ENCODE assay signal across 32 cellular contexts in the genomic region with DNA sequence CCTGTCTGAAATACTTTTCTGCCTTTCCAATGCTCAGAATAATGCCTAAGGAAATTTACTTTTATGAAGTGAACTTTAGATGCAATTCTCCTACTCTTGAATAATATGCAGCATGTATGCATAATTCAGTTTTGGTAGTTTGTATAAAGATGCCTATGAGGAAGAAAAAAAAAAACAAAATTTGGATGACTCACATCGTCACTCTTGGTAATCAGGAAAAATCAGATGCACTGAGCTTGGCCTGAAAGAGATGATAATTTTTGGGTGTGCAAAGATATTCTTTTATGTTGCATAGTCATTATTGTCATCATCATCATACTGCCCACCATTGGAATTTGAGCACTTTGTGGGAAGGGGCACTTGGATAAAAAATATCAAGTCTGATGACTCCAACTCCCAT.
DNase-seq lines count a peak whose midpoint lies in the region; ATAC-seq, FAIRE-seq and TF ChIP-seq lines count a peak whose summit lies in the region.
"Had no signal": no experiment of that assay in that cellular context is flagged by ENCODE, and none has a peak within 500 bp of the region (broad histone marks: within the 10 kb centered on the region; RNA-seq: fewer than 3 reads in every experiment).

No MANE protein-coding gene starts in this region.

- H3K4me3 ChIP-seq in HepG2 (replicated peaks in 1 of 3; ENCODE audit: insufficient read depth in 1 of 3, low read depth in 2 of 3, low read length in 3 of 3) (no peak overlapping the region), right lobe of liver (no peak overlapping the region), K562 (no peak overlapping the region)
- H3K4me3 ChIP-seq: A549; BLaER1; BLaER1 treated with 17β-estradiol and CSF1 and Interleukin-3, amounts not matched to agents 10 nM and 100 nM had no signal

- BruUV-seq in HepG2 (replicated peaks; lab: Mats Ljungman, UMichigan) (no TSS peak), K562 (replicated peaks; lab: Mats Ljungman, UMichigan) (no TSS peak)

- H3K36me3 ChIP-seq in HepG2 (replicated peaks in 1 of 2; ENCODE audit: control insufficient read depth in 1 of 2, insufficient read depth in 2 of 2, low read length in 2 of 2) (no peaks in the 10 kb centered on the region), right lobe of liver (no peaks in the 10 kb centered on the region), K562 (ENCODE audit: control insufficient read depth, insufficient read depth, low read length) (no peaks in the 10 kb centered on the region)
- H3K36me3 ChIP-seq: BE2C; BLaER1; BLaER1 treated with 17β-estradiol and CSF1 and Interleukin-3, amounts not matched to agents 10 nM and 100 nM had no signal

- TF ChIP-seq RAD21 in HepG2 (CRISPR knock-in tag; IDR thresholded peaks at IDR 0.05), result no peak
- no peak for TF ChIP-seq RAD21 in K562 (CRISPR knock-in tag; conservative IDR thresholded peaks at IDR 0.05 in 1 of 2, IDR thresholded peaks at IDR 0.05 in 1 of 2)

- H3K27me3 ChIP-seq in HepG2 (ENCODE audit: control insufficient read depth in 1 of 2, insufficient read depth in 2 of 2, low read length in 2 of 2), result no peaks in the 10 kb centered on the region
- no peaks in the 10 kb centered on the region for H3K27me3 ChIP-seq in right lobe of liver
- no peaks in the 10 kb centered on the region for H3K27me3 ChIP-seq in K562 (ENCODE audit: control insufficient read depth in 2 of 2, insufficient read depth in 2 of 2, low read length in 2 of 2)
- H3K27me3 ChIP-seq: BE2C; BLaER1; BLaER1 treated with 17β-estradiol and CSF1 and Interleukin-3, amounts not matched to agents 10 nM and 100 nM had no signal

- no peak for TF ChIP-seq POLR2A in HepG2 (IDR thresholded peaks at IDR 0.05; ENCODE audit: insufficient read depth in 1 of 2, low read depth in 2 of 2, low read length in 2 of 2)
- TF ChIP-seq POLR2A in right lobe of liver (IDR thresholded peaks at IDR 0.05), result no peak
- no peak for TF ChIP-seq POLR2A in K562 (conservative IDR thresholded peaks at IDR 0.05)

- H3K4me1 ChIP-seq in HepG2 (ENCODE audit: insufficient read depth, low read length), result no peaks in the 10 kb centered on the region
- no peaks in the 10 kb centered on the region for H3K4me1 ChIP-seq in right lobe of liver
- H3K4me1 ChIP-seq in K562 (replicated peaks in 1 of 2; ENCODE audit: control insufficient read depth in 2 of 2, insufficient read depth in 2 of 2, low read length in 2 of 2), result no peaks in the 10 kb centered on the region
- H3K4me1 ChIP-seq: A549; BE2C; BLaER1; BLaER1 treated with 17β-estradiol and CSF1 and Interleukin-3, amounts not matched to agents 10 nM and 100 nM; Caco-2 had no signal

- in situ Hi-C loops in HepG2 (cut with HindIII; ENCODE audit: extremely low pct_ligation_motif_present, low pct_unique_long_range_greater_than_20kb) (no loop called here), K562 (cut with MboI) (no loop called here)

- 8% methylated on average over 1 of the region's 1 CpG for WGBS in HepG2 (ENCODE audit: low lambda C conversion rate)
- 32% methylated on average over 1 of the region's 1 CpG for WGBS in right lobe of liver (ENCODE audit: insufficient coverage, low coverage, low lambda C conversion rate, missing lambda C conversion rate)
- WGBS in K562 (ENCODE audit: insufficient coverage, low coverage, missing lambda C conversion rate), result 0% methylated on average over 1 of the region's 1 CpG

- no peak overlapping the region for H3K9ac ChIP-seq in HepG2 (ENCODE audit: insufficient read depth, low read depth, low read length)
- H3K9ac ChIP-seq in K562 (ENCODE audit: insufficient read depth in 1 of 2, low read depth in 2 of 2, low read length in 2 of 2), result no peak overlapping the region
- H3K9ac ChIP-seq: BLaER1; BLaER1 treated with 17β-estradiol and CSF1 and Interleukin-3, amounts not matched to agents 10 nM and 100 nM had no signal

- H3K9me1 ChIP-seq in K562 (ENCODE audit: control insufficient read depth, insufficient read depth, low read length), result no peaks in the 10 kb centered on the region

- FAIRE-seq in HepG2 (lab: Jason Lieb, UNC) (no peak), K562 (lab: Jason Lieb, UNC) (no peak)
- FAIRE-seq: A549, D721Med had no signal

- ATAC-seq in HepG2 (no peak), right lobe of liver (no peak), K562 (no peak), left lobe of liver (no peak)
- ATAC-seq: A549; CD8-positive, alpha-beta T cell had no signal

- H3K79me2 ChIP-seq in HepG2 (ENCODE audit: insufficient read depth, low read length), result no peaks in the 10 kb centered on the region
- H3K79me2 ChIP-seq in K562 (ENCODE audit: control insufficient read depth, insufficient read depth, low read length), result no peaks in the 10 kb centered on the region

- POLR2A ChIA-PET in HepG2 (lab: Yijun Ruan, JAX), result no interaction called here
- POLR2A ChIA-PET in K562 (lab: Yijun Ruan, JAX), result no interaction called here

- CTCF ChIA-PET in HepG2 (lab: Yijun Ruan, JAX; ENCODE audit: low intra/inter-chr PET ratio, low total read pairs), result no interaction called here
- CTCF ChIA-PET in K562 (lab: Yijun Ruan, JAX; ENCODE audit: low intra/inter-chr PET ratio), result no interaction called here

- no peak overlapping the region for H3K4me2 ChIP-seq in HepG2 (ENCODE audit: low read depth, low read length)
- H3K4me2 ChIP-seq in K562 (ENCODE audit: insufficient read depth, low read length), result no peak overlapping the region
- H3K4me2 ChIP-seq: A549; BLaER1; BLaER1 treated with 17β-estradiol and CSF1 and Interleukin-3, amounts not matched to agents 10 nM and 100 nM had no signal

- DNase-seq in HepG2 (ENCODE audit: low spot score), result no peak
- DNase-seq in right lobe of liver, result no peak
- peak; percentile 38 for DNase-seq in OCI-M1 (lab: John Stamatoyannopoulos, UW)
- no peak for DNase-seq in K562 (ENCODE audit: extremely low read depth in 1 of 4, low spot score in 3 of 4)
- no peak for DNase-seq in activated naive CD4-positive, alpha-beta T cell treated with Interleukin-2 at 50 U/mL for 16 hours
- DNase-seq in left lobe of liver (ENCODE audit: low spot score), result no peak
- DNase-seq: 8988T; ACHN; AML-193; BE2C; C1 segment of cervical spinal cord; Caco-2; Calu3; CD4-positive, alpha-beta memory T cell; CD4-positive, alpha-beta T cell; CD4-positive, CD25-positive, alpha-beta regulatory T cell; CD8-positive, alpha-beta memory T cell; CD8-positive, alpha-beta T cell; COR-L47; DMS 273 treated with DMSO at 0.1 percent for 48 hours; DMS153; DMS53; DMS79; DMS79 treated with DMSO at 0.1 percent for 48 hours; DND-41; EL had no signal

- no peak for TF ChIP-seq CTCF in HepG2 (CRISPR knock-in tag; IDR thresholded peaks at IDR 0.05)
- TF ChIP-seq CTCF in right lobe of liver (IDR thresholded peaks at IDR 0.05), result no peak
- TF ChIP-seq CTCF in K562 (IDR thresholded peaks at IDR 0.05 in 2 of 3, conservative IDR thresholded peaks at IDR 0.05 in 1 of 3; ENCODE audit: insufficient read depth in 2 of 3, low read depth in 1 of 3, low read length in 3 of 3), result no peak

- H3K9me3 ChIP-seq in HepG2 (ENCODE audit: low read length) (peaks cover 11% of the 10 kb centered on the region), right lobe of liver (no peaks in the 10 kb centered on the region), K562 (replicated peaks; ENCODE audit: control insufficient read depth, insufficient read depth, low read depth, low read length) (no peaks in the 10 kb centered on the region)
- H3K9me3 ChIP-seq: A549; BE2C; BLaER1; BLaER1 treated with 17β-estradiol and CSF1 and Interleukin-3, amounts not matched to agents 10 nM and 100 nM; Caco-2 had no signal

- no peak overlapping the region for H3K27ac ChIP-seq in HepG2 (ENCODE audit: extremely low read length, insufficient read depth, low read length)
- no peak overlapping the region for H3K27ac ChIP-seq in right lobe of liver
- no peak overlapping the region for H3K27ac ChIP-seq in K562 (ENCODE audit: extremely low read depth, low read depth, low read length)
- H3K27ac ChIP-seq: 22Rv1; A549; BLaER1; BLaER1 treated with 17β-estradiol and CSF1 and Interleukin-3, amounts not matched to agents 10 nM and 100 nM; C4-2B had no signal

- TF ChIP-seq EP300 in HepG2 (IDR thresholded peaks at IDR 0.05; ENCODE audit: low read depth in 2 of 2, low read length in 2 of 2) (no peak), HepG2 (CRISPR knock-in tag; IDR thresholded peaks at IDR 0.05; ENCODE audit: borderline replicate concordance) (no peak), K562 (IDR thresholded peaks at IDR 0.05; ENCODE audit: low read length) (no peak)

- H4K20me1 ChIP-seq in HepG2 (ENCODE audit: insufficient read depth, low read length), result no peaks in the 10 kb centered on the region
- H4K20me1 ChIP-seq in K562 (replicated peaks; ENCODE audit: control insufficient read depth, insufficient read depth, low read length), result no peaks in the 10 kb centered on the region
- H4K20me1 ChIP-seq: BLaER1; BLaER1 treated with 17β-estradiol and CSF1 and Interleukin-3, amounts not matched to agents 10 nM and 100 nM had no signal

- intact Hi-C loops in HepG2 (cut with micrococcal nuclease; ENCODE audit: unreplicated experiment), result no loop called here
- intact Hi-C loops in right lobe of liver (cut with DNase I), result no loop called here
- intact Hi-C loops in K562 (cut with micrococcal nuclease), result no loop called here

- H2AFZ ChIP-seq in HepG2 (ENCODE audit: low read length) (no peak overlapping the region), K562 (ENCODE audit: low read depth, low read length) (no peak overlapping the region)

TF ChIP-seq in K562, 482 proteins besides CTCF, POLR2A, EP300 and RAD21 (continues in another document):
- TF ChIP-seq FOSL1 (tag; conservative IDR thresholded peaks at IDR 0.05) (peak; percentile 61), ZBTB1 (CRISPR knock-in tag; IDR thresholded peaks at IDR 0.05; ENCODE audit: borderline replicate concordance, low read depth) (no peak)
